30 cellular contexts compared by ENCODE assay signal in genomic region chr1:101267082-101267481, GRCh38. TPM values are rescaled to one million over a fixed set of nuclear protein-coding genes. Genes with fewer than 3 reads are reported as not detected.
"Had no signal": no experiment of that assay in that cellular context is flagged by ENCODE, and none has a peak within 500 bp of the region (broad histone marks: within the 10 kb centered on the region; RNA-seq: fewer than 3 reads in every experiment).

No MANE protein-coding gene starts in this region.

- H3K4me3 ChIP-seq: colonic mucosa, esophagus squamous epithelium, heart right ventricle, left ventricle myocardium inferior, lower lobe of right lung, ovary, psoas muscle, sigmoid colon, thoracic aorta, transverse colon, upper lobe of right lung, uterus had no signal

- H3K36me3 Mint-ChIP-seq: memory B cell; naive B cell; stimulated activated effector memory CD8-positive, alpha-beta T cell treated with anti-CD3 and anti-CD28 coated beads, Interleukin-12 subunit alpha, Interleukin-12 subunit beta, amount 100 ng/mL, for 72 hours had no signal

- H3K27me3 Mint-ChIP-seq: memory B cell; naive B cell; stimulated activated naive CD8-positive, alpha-beta T cell treated with anti-CD3 and anti-CD28 coated beads, Interleukin-15, Interleukin-2, amounts not matched to agents 100 ng/mL and 50 ng/mL, for 24 hours had no signal

- H3K27me3 ChIP-seq: colonic mucosa, esophagus squamous epithelium, heart right ventricle, ovary, sigmoid colon, transverse colon, upper lobe of right lung, uterus had no signal

- H3K27ac ChIP-seq: colonic mucosa, esophagus squamous epithelium, heart right ventricle, left ventricle myocardium inferior, lower lobe of right lung, ovary, psoas muscle, sigmoid colon, thoracic aorta, transverse colon, upper lobe of right lung, uterus had no signal

- DNase-seq: colonic mucosa; dermis blood vessel endothelial cell; effector memory CD4-positive, alpha-beta T cell; esophagus squamous epithelium; foreskin melanocyte; glutamatergic neuron; heart right ventricle; hippocampal formation; islet precursor cell; kidney glomerular epithelial cell; left colon; left ventricle myocardium inferior; lower lobe of right lung; naive B cell; occipital lobe; ovary; posterior cingulate gyrus; psoas muscle; right cardiac atrium; sigmoid colon; stimulated activated CD4-positive, alpha-beta T cell treated with anti-CD3 and anti-CD28 coated beads, Interleukin-2, amount 100 ng/mL, for 24 hours; stimulated activated CD4-positive, alpha-beta T cell treated with anti-CD3 and anti-CD28 coated beads, Interleukin-4, amount 100 ng/mL, for 24 hours; transverse colon; upper lobe of right lung; uterus had no signal

- ATAC-seq: heart right ventricle; left colon; lower lobe of right lung; psoas muscle; right cardiac atrium; stimulated activated effector memory CD8-positive, alpha-beta T cell treated with anti-CD3 and anti-CD28 coated beads, Interleukin-12 subunit alpha, Interleukin-12 subunit beta, amount 100 ng/mL, for 72 hours; upper lobe of right lung had no signal

- H3K4me3 Mint-ChIP-seq: memory B cell; naive B cell; stimulated activated effector memory CD8-positive, alpha-beta T cell treated with anti-CD3 and anti-CD28 coated beads, Interleukin-12 subunit alpha, Interleukin-12 subunit beta, amount 100 ng/mL, for 72 hours; stimulated activated naive CD8-positive, alpha-beta T cell treated with anti-CD3 and anti-CD28 coated beads, Interleukin-15, Interleukin-2, amounts not matched to agents 100 ng/mL and 50 ng/mL, for 24 hours had no signal

- H3K4me1 ChIP-seq: psoas muscle, uterus had no signal

- H3K36me3 ChIP-seq: colonic mucosa, esophagus squamous epithelium, heart right ventricle, left ventricle myocardium inferior, lower lobe of right lung, ovary, sigmoid colon, thoracic aorta, transverse colon, upper lobe of right lung, uterus had no signal

- H3K27ac Mint-ChIP-seq: memory B cell; stimulated activated effector memory CD8-positive, alpha-beta T cell treated with anti-CD3 and anti-CD28 coated beads, Interleukin-12 subunit alpha, Interleukin-12 subunit beta, amount 100 ng/mL, for 72 hours; stimulated activated naive CD8-positive, alpha-beta T cell treated with anti-CD3 and anti-CD28 coated beads, Interleukin-15, Interleukin-2, amounts not matched to agents 100 ng/mL and 50 ng/mL, for 24 hours had no signal

- H3K9me3 ChIP-seq: colonic mucosa, esophagus squamous epithelium, ovary, sigmoid colon, thoracic aorta, upper lobe of right lung, uterus had no signal

- H3K9me3 Mint-ChIP-seq: memory B cell; stimulated activated effector memory CD8-positive, alpha-beta T cell treated with anti-CD3 and anti-CD28 coated beads, Interleukin-12 subunit alpha, Interleukin-12 subunit beta, amount 100 ng/mL, for 72 hours; stimulated activated naive CD8-positive, alpha-beta T cell treated with anti-CD3 and anti-CD28 coated beads, Interleukin-15, Interleukin-2, amounts not matched to agents 100 ng/mL and 50 ng/mL, for 24 hours had no signal

RNA-seq across cellular contexts. Expression of gene S1PR1, which starts 30.3 kb away (rescaled TPM):
- polyA plus RNA-seq: neural cell had no signal
